Comparison of ENCODE assay signal across 1 cellular context in genomic region chr1:3772715-3773571, GRCh38.
TF ChIP-seq lines count a peak whose summit lies in the region.

Gene SMIM1, plus strand, starts transcription at chr1:3772749. Its CDS starts 2,625 bp downstream, at chr1:3775374.

TF ChIP-seq in GM12878, 131 proteins besides CTCF, POLR2A, EP300 and RAD21 (continued from another document):
- TF ChIP-seq YY1 (IDR thresholded peaks at IDR 0.05; ENCODE audit: low read depth, low read length): no peak
- no peak for TF ChIP-seq HCFC1 (IDR thresholded peaks at IDR 0.05; ENCODE audit: low read length)
- no peak for TF ChIP-seq ATF2 (IDR thresholded peaks at IDR 0.05; ENCODE audit: low read length)
- TF ChIP-seq NFYA (IDR thresholded peaks at IDR 0.05; ENCODE audit: borderline replicate concordance, low read depth, low read length): no peak
- TF ChIP-seq MEF2B (IDR thresholded peaks at IDR 0.05; ENCODE audit: partially characterized antibody, poor library complexity, severe bottlenecking): no peak
- no peak for TF ChIP-seq WRNIP1 (IDR thresholded peaks at IDR 0.05; ENCODE audit: borderline replicate concordance, low read depth, low read length)
- no peak for TF ChIP-seq SIX5 (IDR thresholded peaks at IDR 0.05; ENCODE audit: low read depth, low read length, severe bottlenecking)
- TF ChIP-seq ATF7 (IDR thresholded peaks at IDR 0.05; ENCODE audit: low read depth): no peak
- TF ChIP-seq CHD2 (IDR thresholded peaks at IDR 0.05; ENCODE audit: borderline replicate concordance, low read depth, low read length): no peak
- no peak for TF ChIP-seq BCL11A (IDR thresholded peaks at IDR 0.05; ENCODE audit: low read depth, low read length)
- no peak for TF ChIP-seq PAX5 (IDR thresholded peaks at IDR 0.05; ENCODE audit: borderline replicate concordance, low read depth, low read length)
- no peak for TF ChIP-seq ESRRA (IDR thresholded peaks at IDR 0.05; ENCODE audit: low read length)
